In the genomic region with DNA sequence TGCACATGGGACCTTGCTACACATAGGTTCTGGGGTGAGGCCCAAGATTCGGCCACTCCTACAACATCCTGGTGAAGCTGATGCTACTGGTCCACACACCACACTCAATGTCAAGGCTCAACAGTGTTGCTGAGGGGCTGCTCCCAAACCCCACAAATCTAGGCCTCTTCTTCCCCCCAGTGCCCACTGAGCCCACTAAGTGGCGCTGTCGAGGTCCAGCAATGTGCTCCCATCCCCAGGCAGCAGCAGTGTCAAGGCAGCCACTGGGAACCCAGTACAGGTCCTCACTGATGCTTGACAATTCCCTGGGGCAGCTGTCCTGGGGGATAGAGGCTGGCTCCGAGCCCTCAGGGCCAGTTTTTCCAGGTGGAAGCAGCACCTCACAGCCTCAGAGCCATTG, we compare ENCODE assay signal across 8 cellular contexts. TPM values are rescaled to one million over a fixed set of nuclear protein-coding genes. Genes with fewer than 3 reads are reported as not detected.
DNase-seq lines count a peak whose midpoint lies in the region; ATAC-seq and TF ChIP-seq lines count a peak whose summit lies in the region.

No MANE protein-coding gene starts in this region.

- H3K9me3 ChIP-seq in mucosa of descending colon, result no peaks in the 10 kb centered on the region

- H3K27ac Mint-ChIP-seq in activated CD4-positive, alpha-beta T cell treated with anti-CD3 and anti-CD28 coated beads for 36 hours, result no peak overlapping the region
- no peak overlapping the region for H3K27ac Mint-ChIP-seq in activated CD4-positive, alpha-beta T cell treated with anti-CD3 and anti-CD28 coated beads, Interleukin-2, amount 10 ng/mL, durations not matched to agents 7 days and 5 days

- H3K27me3 Mint-ChIP-seq in activated CD4-positive, alpha-beta T cell treated with anti-CD3 and anti-CD28 coated beads for 36 hours, result no peaks in the 10 kb centered on the region
- H3K27me3 Mint-ChIP-seq in activated CD4-positive, alpha-beta T cell treated with anti-CD3 and anti-CD28 coated beads, Interleukin-2, amount 10 ng/mL, durations not matched to agents 7 days and 5 days, result no peaks in the 10 kb centered on the region

- intact Hi-C loops in activated CD4-positive, alpha-beta T cell treated with anti-CD3 and anti-CD28 coated beads for 36 hours (cut with DNase I, micrococcal nuclease), result no loop called here
- intact Hi-C loops in mucosa of descending colon (cut with DNase I, micrococcal nuclease), result no loop called here

- no peak overlapping the region for H3K4me3 ChIP-seq in mucosa of descending colon

- CTCF ChIA-PET in activated CD4-positive, alpha-beta T cell treated with anti-CD3 and anti-CD28 coated beads for 36 hours (lab: Charles Lee), result interaction anchor here (0.9 kb wide), 1 partner anchor 12 kb away, joined by 3 read pairs; no protein-coding TSS in a partner anchor
- CTCF ChIA-PET in activated CD4-positive, alpha-beta T cell treated with anti-CD3 and anti-CD28 coated beads, Interleukin-2, amount 10 ng/mL, durations not matched to agents 7 days and 5 days (lab: Charles Lee), result interaction anchor here (0.6 to 1.1 kb wide), 3 partner anchors 25 to 107 kb away, joined by 3 to 4 read pairs (median 4); no protein-coding TSS in a partner anchor

- H3K9me3 Mint-ChIP-seq in activated CD4-positive, alpha-beta T cell treated with anti-CD3 and anti-CD28 coated beads for 36 hours (ENCODE audit: low read depth), result no peaks in the 10 kb centered on the region
- no peaks in the 10 kb centered on the region for H3K9me3 Mint-ChIP-seq in activated CD4-positive, alpha-beta T cell treated with anti-CD3 and anti-CD28 coated beads, Interleukin-2, amount 10 ng/mL, durations not matched to agents 7 days and 5 days

- H3K4me1 ChIP-seq in mucosa of descending colon (ENCODE audit: low read depth), result no peaks in the 10 kb centered on the region

- H3K4me3 Mint-ChIP-seq in activated CD4-positive, alpha-beta T cell treated with anti-CD3 and anti-CD28 coated beads for 36 hours, result no peak overlapping the region
- H3K4me3 Mint-ChIP-seq in activated CD4-positive, alpha-beta T cell treated with anti-CD3 and anti-CD28 coated beads, Interleukin-2, amount 10 ng/mL, durations not matched to agents 7 days and 5 days, result no peak overlapping the region

- peak; percentile 36 for DNase-seq in activated CD4-positive, alpha-beta T cell treated with anti-CD3 and anti-CD28 coated beads for 36 hours
- no peak for DNase-seq in activated CD4-positive, alpha-beta T cell treated with anti-CD3 and anti-CD28 coated beads, Interleukin-2, amount 10 ng/mL, durations not matched to agents 7 days and 5 days
- peak; percentile 61 for DNase-seq in activated CD8-positive, alpha-beta memory T cell treated with anti-CD3 and anti-CD28 coated beads, Interleukin-2, amount 50 U/mL, for 48 hours
- DNase-seq in mucosa of descending colon (peak in 1 of 3 donors; percentile 10), midbrain (lab: John Stamatoyannopoulos, UW) (no peak), amniotic stem cell (lab: John Stamatoyannopoulos, UW) (no peak)
- DNase-seq in stimulated activated naive CD4-positive, alpha-beta T cell (lab: John Stamatoyannopoulos, UW), result no peak

- TF ChIP-seq CTCF in mucosa of descending colon (IDR thresholded peaks at IDR 0.05), result no peak

- H3K36me3 ChIP-seq in mucosa of descending colon (ENCODE audit: low read depth), result no peaks in the 10 kb centered on the region

- H3K36me3 Mint-ChIP-seq in activated CD4-positive, alpha-beta T cell treated with anti-CD3 and anti-CD28 coated beads for 36 hours (ENCODE audit: low read depth), result no peaks in the 10 kb centered on the region
- H3K36me3 Mint-ChIP-seq in activated CD4-positive, alpha-beta T cell treated with anti-CD3 and anti-CD28 coated beads, Interleukin-2, amount 10 ng/mL, durations not matched to agents 7 days and 5 days (ENCODE audit: low read depth), result no peaks in the 10 kb centered on the region

- POLR2A ChIA-PET in activated CD4-positive, alpha-beta T cell treated with anti-CD3 and anti-CD28 coated beads for 36 hours (lab: Charles Lee), result no interaction called here
- POLR2A ChIA-PET in activated CD4-positive, alpha-beta T cell treated with anti-CD3 and anti-CD28 coated beads, Interleukin-2, amount 10 ng/mL, durations not matched to agents 7 days and 5 days (lab: Charles Lee), result no interaction called here

- ATAC-seq in activated CD4-positive, alpha-beta T cell treated with anti-CD3 and anti-CD28 coated beads for 36 hours, result peak; percentile 49
- peak; percentile 59 for ATAC-seq in HG03354 (IDR thresholded peaks at IDR 0.05; ENCODE audit: poor library complexity, severe bottlenecking, unreplicated experiment)
- ATAC-seq in mucosa of descending colon, result peak; percentile 21

- no peaks in the 10 kb centered on the region for H3K4me1 Mint-ChIP-seq in activated CD4-positive, alpha-beta T cell treated with anti-CD3 and anti-CD28 coated beads for 36 hours
- no peaks in the 10 kb centered on the region for H3K4me1 Mint-ChIP-seq in activated CD4-positive, alpha-beta T cell treated with anti-CD3 and anti-CD28 coated beads, Interleukin-2, amount 10 ng/mL, durations not matched to agents 7 days and 5 days

RNA-seq across cellular contexts. Expression of gene SCN5A, which starts 21.5 kb away (rescaled TPM):
- total RNA-seq in activated CD4-positive, alpha-beta T cell treated with anti-CD3 and anti-CD28 coated beads for 36 hours, result under 1 TPM; 0.14 to 0.39 TPM
- not detected for total RNA-seq in activated CD4-positive, alpha-beta T cell treated with anti-CD3 and anti-CD28 coated beads, Interleukin-2, amount 10 ng/mL, durations not matched to agents 7 days and 5 days
- total RNA-seq in mucosa of descending colon, result 1 to 10 TPM in 1 of 3 donors, under 1 TPM in 2; 0.31 to 1.3 (median 0.32) TPM

Comparison
In these comparisons a context has a peak if more than half of its experiments do, and no peak if none do; other contexts are left out.
1. DNase-seq: peak in activated CD4-positive, alpha-beta T cell treated with anti-CD3 and anti-CD28 coated beads for 36 hours (single experiment) and activated CD8-positive, alpha-beta memory T cell treated with anti-CD3 and anti-CD28 coated beads, Interleukin-2, amount 50 U/mL, for 48 hours (single experiment); none in activated CD4-positive, alpha-beta T cell treated with anti-CD3 and anti-CD28 coated beads, Interleukin-2, amount 10 ng/mL, durations not matched to agents 7 days and 5 days (single experiment), stimulated activated naive CD4-positive, alpha-beta T cell (0 of 6), midbrain (single experiment) and amniotic stem cell (single experiment).
2. Peak in every context shown above with its lines, with median percentiles within 50 percentile points of each other: ATAC-seq.